Comparison of ENCODE assay signal across 25 cellular contexts in genomic region chr1:91152331-91152730, GRCh38.
"Had no signal": no experiment of that assay in that cellular context is flagged by ENCODE, and none has a peak within 500 bp of the region (broad histone marks: within the 10 kb centered on the region; RNA-seq: fewer than 3 reads in every experiment).

No MANE protein-coding gene starts in this region.

- H3K4me1 ChIP-seq: neural progenitor cell, parathyroid adenoma, psoas muscle, right lobe of liver, sigmoid colon, stomach, tibial artery, upper lobe of left lung, uterus had no signal

- H3K36me3 ChIP-seq: neural progenitor cell, ovary, right lobe of liver, sigmoid colon, stomach, thoracic aorta, tibial artery, transverse colon, upper lobe of left lung, uterus had no signal

- H3K4me2 ChIP-seq: neural progenitor cell had no signal

- H3K27me3 ChIP-seq: neural progenitor cell, ovary, right lobe of liver, sigmoid colon, tibial artery, transverse colon, upper lobe of left lung, uterus had no signal

- DNase-seq: naive thymus-derived CD4-positive, alpha-beta T cell; natural killer cell; occipital lobe; ovary; posterior cingulate gyrus; psoas muscle; right cardiac atrium; right lobe of liver; sigmoid colon; small intestine; stimulated activated CD4-positive, alpha-beta T cell treated with anti-CD3 and anti-CD28 coated beads, Interleukin-15, amount 100 ng/mL, for 24 hours; stimulated activated CD4-positive, alpha-beta T cell treated with anti-CD3 and anti-CD28 coated beads, Interleukin-2, amount 100 ng/mL, for 24 hours; stimulated activated CD4-positive, alpha-beta T cell treated with anti-CD3 and anti-CD28 coated beads, Interleukin-2, amount 100 ng/mL, for 48 hours; stimulated activated CD4-positive, alpha-beta T cell treated with anti-CD3 and anti-CD28 coated beads, Interleukin-4, amount 100 ng/mL, for 24 hours; stimulated activated naive B cell treated with anti-CD40 and anti-IgM and Interleukin-4, amounts not matched to agents 10 μg/mL and 1 μg/mL and 100 μg/mL, for 72 hours; stimulated activated naive CD4-positive, alpha-beta T cell treated with Interleukin-2 at 50 U/mL for 16 hours; stomach; tibial artery; transverse colon; upper lobe of left lung; uterus had no signal

- ATAC-seq: naive thymus-derived CD4-positive, alpha-beta T cell; natural killer cell; psoas muscle; right cardiac atrium; right lobe of liver; stimulated activated effector memory CD8-positive, alpha-beta T cell treated with anti-CD3 and anti-CD28 coated beads, Interleukin-12 subunit alpha, Interleukin-12 subunit beta, amount 100 ng/mL, for 72 hours; stimulated activated naive B cell treated with anti-CD40 and anti-IgM and Interleukin-4, amounts not matched to agents 10 μg/mL and 1 μg/mL and 100 μg/mL, for 72 hours had no signal

- H2AFZ ChIP-seq: neural progenitor cell, parathyroid adenoma had no signal

- H3K27ac ChIP-seq: neural progenitor cell, ovary, parathyroid adenoma, psoas muscle, right lobe of liver, sigmoid colon, stomach, thoracic aorta, tibial artery, transverse colon, upper lobe of left lung, uterus had no signal

- H3K4me3 ChIP-seq: neural progenitor cell, ovary, psoas muscle, right lobe of liver, sigmoid colon, stomach, thoracic aorta, tibial artery, transverse colon, upper lobe of left lung, uterus had no signal

- H3K9ac ChIP-seq: neural progenitor cell, parathyroid adenoma had no signal

- H3K9me3 ChIP-seq: ovary, psoas muscle, right lobe of liver, sigmoid colon, stomach, thoracic aorta, tibial artery, transverse colon, upper lobe of left lung, uterus had no signal

- H3K79me2 ChIP-seq: parathyroid adenoma had no signal
